ENCODE assay signal across 9 cellular contexts in genomic region chr16:79316004-79316458, GRCh38.
DNase-seq lines count a peak whose midpoint lies in the region; ATAC-seq and TF ChIP-seq lines count a peak whose summit lies in the region.
"Had no signal": no experiment of that assay in that cellular context is flagged by ENCODE, and none has a peak within 500 bp of the region (broad histone marks: within the 10 kb centered on the region; RNA-seq: fewer than 3 reads in every experiment).

No MANE protein-coding gene starts in this region.

- H3K4ac ChIP-seq in mesendoderm (ENCODE audit: low read depth, low read length), result no peak overlapping the region

- no peak overlapping the region for H2BK15ac ChIP-seq in mesendoderm (replicated peaks; ENCODE audit: low read depth)

- H3K4me3 Mint-ChIP-seq in WTC11, result no peak overlapping the region

- no CpG with 5 or more reads among the region's 8 CpGs for WGBS in mesendoderm (ENCODE audit: extremely low coverage, insufficient coverage, low lambda C conversion rate)

- no peak overlapping the region for H3K9ac ChIP-seq in colonic mucosa (ENCODE audit: low read depth in 2 of 2, low read length in 2 of 2)
- no peak overlapping the region for H3K9ac ChIP-seq in mesendoderm (ENCODE audit: low read length)

- H3K36me3 Mint-ChIP-seq in WTC11, result no peaks in the 10 kb centered on the region

- H3K27ac Mint-ChIP-seq in WTC11, result no peak overlapping the region; the same call in 1 of the 2 replicates

- H3K4me1 Mint-ChIP-seq in WTC11, result peaks cover 61% of the 10 kb centered on the region

- peak; percentile 91 for ATAC-seq in GM19035 (IDR thresholded peaks at IDR 0.05; ENCODE audit: unreplicated experiment)
- peak; percentile 84 for ATAC-seq in HG03039 (IDR thresholded peaks at IDR 0.05; ENCODE audit: unreplicated experiment)
- ATAC-seq in WTC11, result no peak

- no peak overlapping the region for H2BK120ac ChIP-seq in mesendoderm (ENCODE audit: low read depth, low read length)

- H3K79me2 ChIP-seq in mesendoderm (ENCODE audit: control insufficient read depth, insufficient read depth, low read length), result no peaks in the 10 kb centered on the region

- POLR2A ChIA-PET in WTC11 (lab: Charles Lee), result no interaction called here

- H3K4me1 ChIP-seq in colonic mucosa (no peaks in the 10 kb centered on the region), mesendoderm (ENCODE audit: control insufficient read depth, low read depth, low read length) (no peaks in the 10 kb centered on the region)

- H2BK5ac ChIP-seq in mesendoderm (ENCODE audit: low read length), result no peak overlapping the region

- H3K56ac ChIP-seq in mesendoderm (ENCODE audit: low read length), result no peak overlapping the region

- H3K18ac ChIP-seq in mesendoderm (ENCODE audit: low read length), result no peak overlapping the region

- TF ChIP-seq CTCF in WTC11 (IDR thresholded peaks at IDR 0.05) (no peak), colonic mucosa (IDR thresholded peaks at IDR 0.05) (no peak)

- CTCF ChIA-PET in WTC11 (lab: Charles Lee), result interaction anchor here (1.2 kb wide), 1 partner anchor 19 kb away, joined by 3 read pairs; no protein-coding TSS in a partner anchor

- H3K27me3 ChIP-seq in colonic mucosa (no peaks in the 10 kb centered on the region), mesendoderm (ENCODE audit: insufficient read depth, low read length, poor library complexity) (no peaks in the 10 kb centered on the region)
- H3K27me3 ChIP-seq: neutrophil had no signal

- H3K9me3 Mint-ChIP-seq in WTC11, result no peaks in the 10 kb centered on the region

- H3K27me3 Mint-ChIP-seq in WTC11 (ENCODE audit: low read depth), result peaks cover 2% of the 10 kb centered on the region; the same call in 1 of the 2 replicates

- no peaks in the 10 kb centered on the region for H3K9me3 ChIP-seq in colonic mucosa
- H3K9me3 ChIP-seq: neutrophil had no signal

- H3K27ac ChIP-seq in colonic mucosa, result no peak overlapping the region
- H3K27ac ChIP-seq in mesendoderm (ENCODE audit: low read depth, low read length), result no peak overlapping the region
- H3K27ac ChIP-seq: neutrophil had no signal

- no peaks in the 10 kb centered on the region for H3K79me1 ChIP-seq in mesendoderm (ENCODE audit: low read length)

- no peaks in the 10 kb centered on the region for H3K36me3 ChIP-seq in colonic mucosa
- H3K36me3 ChIP-seq in mesendoderm (ENCODE audit: control insufficient read depth, insufficient read depth, low read length), result no peaks in the 10 kb centered on the region
- H3K36me3 ChIP-seq: neutrophil had no signal

- H3K4me3 ChIP-seq in colonic mucosa (no peak overlapping the region), mesendoderm (ENCODE audit: low read length) (no peak overlapping the region)

- intact Hi-C loops in colonic mucosa (cut with DNase I), result no loop called here

- H2AK5ac ChIP-seq in mesendoderm (ENCODE audit: low read length), result no peak overlapping the region

- no peak overlapping the region for H3K4me2 ChIP-seq in mesendoderm (ENCODE audit: low read length)

- H3K23ac ChIP-seq in mesendoderm (ENCODE audit: low read length), result no peak overlapping the region

- no peak overlapping the region for H4K5ac ChIP-seq in mesendoderm (ENCODE audit: low read length)

- no peak overlapping the region for H4K8ac ChIP-seq in mesendoderm (ENCODE audit: low read depth, low read length)

- peak; percentile 14 to 52 (median 42) for DNase-seq in activated CD8-positive, alpha-beta memory T cell treated with anti-CD3 and anti-CD28 coated beads for 48 hours (ENCODE audit: low read depth in 2 of 3, low spot score in 2 of 3)
- DNase-seq in stimulated activated CD4-positive, alpha-beta T cell treated with anti-CD3 and anti-CD28 coated beads, TNF-alpha, amount 100 ng/mL, for 48 hours (ENCODE audit: low read depth in 3 of 3), result peak; percentile 60 to 80 (median 61)
- no peak for DNase-seq in cortex of kidney (lab: John Stamatoyannopoulos, UW)
- no peak for DNase-seq in WTC11 (ENCODE audit: low spot score)
- no peak for DNase-seq in colonic mucosa
- DNase-seq in mesendoderm, result no peak

TF ChIP-seq in WTC11, 78 proteins besides CTCF, POLR2A, EP300 and RAD21:
- TF ChIP-seq STAT6 (CRISPR knock-in tag; conservative IDR thresholded peaks at IDR 0.05; ENCODE audit: low read depth) (no peak), KAT7 (CRISPR knock-in tag; IDR thresholded peaks at IDR 0.05; ENCODE audit: borderline replicate concordance) (no peak), ZNF671 (CRISPR knock-in tag; IDR thresholded peaks at IDR 0.05) (no peak), NFYB (CRISPR knock-in tag; conservative IDR thresholded peaks at IDR 0.05; ENCODE audit: low read depth) (no peak), EMX1 (CRISPR knock-in tag; IDR thresholded peaks at IDR 0.05) (no peak), IRF2 (CRISPR knock-in tag; IDR thresholded peaks at IDR 0.05; ENCODE audit: borderline replicate concordance, low read depth) (no peak), FOXK1 (CRISPR knock-in tag; IDR thresholded peaks at IDR 0.05) (no peak)

Comparison
In these comparisons a context has a peak if more than half of its experiments do, and no peak if none do; other contexts are left out.
1. DNase-seq: peak in activated CD8-positive, alpha-beta memory T cell treated with anti-CD3 and anti-CD28 coated beads for 48 hours (3 of 3) and stimulated activated CD4-positive, alpha-beta T cell treated with anti-CD3 and anti-CD28 coated beads, TNF-alpha, amount 100 ng/mL, for 48 hours (3 of 3); none in cortex of kidney (single experiment), WTC11 (single experiment), colonic mucosa (single experiment) and mesendoderm (single experiment).